Comparison of ENCODE assay signal across 1 cellular context in genomic region chr19:497861-498590, GRCh38.
A peak's percentile ranks its signal among the peaks of the same experiment; 100 is the strongest.
TF ChIP-seq lines count a peak whose summit lies in the region.

No MANE protein-coding gene starts in this region.

TF ChIP-seq in HepG2, 621 proteins besides CTCF, POLR2A, EP300 and RAD21 (continued from another document and continues in another):
- TF ChIP-seq MED8 (CRISPR knock-in tag; IDR thresholded peaks at IDR 0.05; ENCODE audit: insufficient replicate concordance) (no peak), SRSF4 (IDR thresholded peaks at IDR 0.05; ENCODE audit: low read depth, low read length, poor library complexity, severe bottlenecking) (no peak), GTF2F1 (IDR thresholded peaks at IDR 0.05; ENCODE audit: low read length) (no peak), DPF2 (CRISPR knock-in tag; IDR thresholded peaks at IDR 0.05; ENCODE audit: borderline replicate concordance, low read depth) (no peak), ZNF639 (CRISPR knock-in tag; conservative IDR thresholded peaks at IDR 0.05) (no peak), CBX1 (IDR thresholded peaks at IDR 0.05; ENCODE audit: low read depth) (no peak), WIZ (CRISPR knock-in tag; IDR thresholded peaks at IDR 0.05) (no peak; the same call in 1 of the 2 replicates), NR2F1 (CRISPR knock-in tag; IDR thresholded peaks at IDR 0.05) (no peak), MXD3 (CRISPR knock-in tag; IDR thresholded peaks at IDR 0.05) (peak; percentile 70; the same call in 1 of the 2 replicates), BRCA1 (CRISPR knock-in tag; IDR thresholded peaks at IDR 0.05) (no peak), ZNF549 (CRISPR knock-in tag; IDR thresholded peaks at IDR 0.05) (no peak), ZNF260 (CRISPR knock-in tag; IDR thresholded peaks at IDR 0.05; ENCODE audit: borderline replicate concordance, low read depth) (no peak), SRY (CRISPR knock-in tag; IDR thresholded peaks at IDR 0.05) (no peak), ZNF850 (CRISPR knock-in tag; conservative IDR thresholded peaks at IDR 0.05) (no peak), NFE2L1 (CRISPR knock-in tag; IDR thresholded peaks at IDR 0.05; ENCODE audit: borderline replicate concordance) (no peak), ZNF20 (CRISPR knock-in tag; IDR thresholded peaks at IDR 0.05) (no peak), ZFP90 (CRISPR knock-in tag; IDR thresholded peaks at IDR 0.05; ENCODE audit: borderline replicate concordance) (no peak), ZMYM2 (CRISPR knock-in tag; IDR thresholded peaks at IDR 0.05) (no peak), ISX (CRISPR knock-in tag; conservative IDR thresholded peaks at IDR 0.05) (no peak), ZNF207 (IDR thresholded peaks at IDR 0.05; ENCODE audit: borderline replicate concordance) (no peak), ZNF598 (CRISPR knock-in tag; IDR thresholded peaks at IDR 0.05; ENCODE audit: borderline replicate concordance) (no peak), IKZF1 (IDR thresholded peaks at IDR 0.05) (no peak), TIGD3 (CRISPR knock-in tag; IDR thresholded peaks at IDR 0.05; ENCODE audit: borderline replicate concordance) (no peak), NKX3-1 (CRISPR knock-in tag; IDR thresholded peaks at IDR 0.05) (no peak), ZNF770 (CRISPR knock-in tag; IDR thresholded peaks at IDR 0.05) (no peak), ZNF460 (CRISPR knock-in tag; IDR thresholded peaks at IDR 0.05; ENCODE audit: borderline replicate concordance) (no peak), TCF7L2 (IDR thresholded peaks at IDR 0.05; ENCODE audit: low read depth, low read length) (no peak), ARID4A (CRISPR knock-in tag; IDR thresholded peaks at IDR 0.05; ENCODE audit: borderline replicate concordance) (no peak), ATF7 (IDR thresholded peaks at IDR 0.05) (no peak), ATF7 (CRISPR knock-in tag; IDR thresholded peaks at IDR 0.05) (no peak), RFXANK (CRISPR knock-in tag; IDR thresholded peaks at IDR 0.05) (no peak), PRPF4 (IDR thresholded peaks at IDR 0.05; ENCODE audit: low read depth, low read length, poor library complexity, severe bottlenecking) (no peak), MED13 (CRISPR knock-in tag; IDR thresholded peaks at IDR 0.05) (no peak), NR0B2 (CRISPR knock-in tag; IDR thresholded peaks at IDR 0.05) (no peak), ZNF335 (CRISPR knock-in tag; IDR thresholded peaks at IDR 0.05) (no peak), RFX5 (IDR thresholded peaks at IDR 0.05; ENCODE audit: low read depth, low read length) (no peak), MLLT10 (CRISPR knock-in tag; IDR thresholded peaks at IDR 0.05) (no peak), ZNF354B (CRISPR knock-in tag; IDR thresholded peaks at IDR 0.05) (no peak), ZBTB21 (CRISPR knock-in tag; IDR thresholded peaks at IDR 0.05) (no peak), JUN (CRISPR knock-in tag; IDR thresholded peaks at IDR 0.05) (no peak), TFDP1 (CRISPR knock-in tag; IDR thresholded peaks at IDR 0.05; ENCODE audit: borderline replicate concordance) (peak; percentile 13; the same call in 1 of the 2 replicates), KLF11 (CRISPR knock-in tag; IDR thresholded peaks at IDR 0.05) (no peak), ESRRA (CRISPR knock-in tag; IDR thresholded peaks at IDR 0.05; ENCODE audit: low read depth) (no peak), MIER2 (CRISPR knock-in tag; IDR thresholded peaks at IDR 0.05) (no peak), YEATS4 (CRISPR knock-in tag; IDR thresholded peaks at IDR 0.05; ENCODE audit: borderline replicate concordance) (no peak; the same call in 1 of the 2 replicates), SNAPC2 (CRISPR knock-in tag; IDR thresholded peaks at IDR 0.05) (no peak), CSRNP2 (CRISPR knock-in tag; conservative IDR thresholded peaks at IDR 0.05; ENCODE audit: low read depth) (no peak), PLSCR1 (CRISPR knock-in tag; IDR thresholded peaks at IDR 0.05; ENCODE audit: borderline replicate concordance) (no peak), PBX3 (CRISPR knock-in tag; IDR thresholded peaks at IDR 0.05; ENCODE audit: borderline replicate concordance) (no peak), ZNF574 (CRISPR knock-in tag; IDR thresholded peaks at IDR 0.05) (peak; percentile 23; the same call in 1 of the 2 replicates)
